In genomic region chr11:4607111-4607510, GRCh38 we compare ENCODE assay signal across 7 cellular contexts. TPM values are rescaled to one million over a fixed set of nuclear protein-coding genes. Genes with fewer than 3 reads are reported as not detected.
A peak's percentile ranks its signal among the peaks of the same experiment; 100 is the strongest.
DNase-seq lines count a peak whose midpoint lies in the region; ATAC-seq and TF ChIP-seq lines count a peak whose summit lies in the region.

No MANE protein-coding gene starts in this region.

- DNase-seq in H7 (no peak), RWPE2 (ENCODE audit: low spot score) (no peak), foreskin fibroblast (peak in 1 of 2 donors; percentile 33), GM19238 (ENCODE audit: insufficient read length, low spot score) (no peak), GM03348 (ENCODE audit: low spot score) (no peak)

- H3K4me3 ChIP-seq in H7 (ENCODE audit: insufficient read depth, low read depth, low read length) (peak overlapping the region; percentile 71), RWPE2 (ENCODE audit: severe bottlenecking) (peak overlapping the region; percentile 60), foreskin fibroblast (ENCODE audit: low read depth in 1 of 2, low read length in 2 of 2) (peak overlapping the region; percentile 71 to 82), skin epidermis (peak overlapping the region; percentile 58 to 81 (median 71))

- no peak for TF ChIP-seq CTCF in RWPE2 (IDR thresholded peaks at IDR 0.05; ENCODE audit: poor library complexity, severe bottlenecking)
- no peak for TF ChIP-seq CTCF in foreskin fibroblast (IDR thresholded peaks at IDR 0.05; ENCODE audit: low read depth, low read length)

- ATAC-seq in RWPE2 (ENCODE audit: low read depth) (no peak), GM19452 (IDR thresholded peaks at IDR 0.05; ENCODE audit: unreplicated experiment) (no peak)

- H3K27me3 ChIP-seq in H7 (ENCODE audit: control insufficient read depth, insufficient read depth, low read length) (no peaks in the 10 kb centered on the region), RWPE2 (ENCODE audit: insufficient read depth, poor library complexity, severe bottlenecking) (no peaks in the 10 kb centered on the region)

- H3K36me3 ChIP-seq in H7 (replicated peaks; ENCODE audit: control insufficient read depth, insufficient read depth, low read length) (no peaks in the 10 kb centered on the region), RWPE2 (ENCODE audit: low read depth) (peaks cover 7% of the 10 kb centered on the region)

- H3K27ac ChIP-seq in RWPE2 (ENCODE audit: poor library complexity, severe bottlenecking), result peak overlapping the region; percentile 49
- H3K27ac ChIP-seq in skin epidermis, result peak overlapping the region in 13 of 21 experiments; percentile 84 to 94 (median 90)

- no peaks in the 10 kb centered on the region for H3K9me3 ChIP-seq in RWPE2 (ENCODE audit: severe bottlenecking)

- H3K4me1 ChIP-seq in RWPE2 (ENCODE audit: insufficient read depth, poor library complexity, severe bottlenecking), result peaks cover 5% of the 10 kb centered on the region

RNA-seq across cellular contexts. Expression of gene TRIM68, which starts 0.9 kb away (rescaled TPM):
- 6.3 and 7.3 TPM in 2 replicates for total RNA-seq in H7 (2014; rRNA removed; shearing (Covaris generic))

RNA-seq across cellular contexts. Expression of gene OR52I1, which starts 13.3 kb away (rescaled TPM):
- total RNA-seq in H7 (2014; rRNA removed; shearing (Covaris generic)), result 0.04 TPM in 1 of 2 replicates, not detected in the other

RNA-seq across cellular contexts. Expression of gene OR52I2, which starts 25.6 kb away (rescaled TPM):
- total RNA-seq in H7 (2014; rRNA removed; shearing (Covaris generic)), result not detected in 2 replicates

RNA-seq across cellular contexts. Expression of gene OR51D1, which starts 30.2 kb away (rescaled TPM):
- total RNA-seq in H7 (2014; rRNA removed; shearing (Covaris generic)), result not detected in 2 replicates

RNA-seq across cellular contexts. Expression of gene OR51E1, which starts 36.7 kb away (rescaled TPM):
- 0.15 TPM in 1 of 2 replicates, not detected in the other for total RNA-seq in H7 (2014; rRNA removed; shearing (Covaris generic))
